In the genomic region with DNA sequence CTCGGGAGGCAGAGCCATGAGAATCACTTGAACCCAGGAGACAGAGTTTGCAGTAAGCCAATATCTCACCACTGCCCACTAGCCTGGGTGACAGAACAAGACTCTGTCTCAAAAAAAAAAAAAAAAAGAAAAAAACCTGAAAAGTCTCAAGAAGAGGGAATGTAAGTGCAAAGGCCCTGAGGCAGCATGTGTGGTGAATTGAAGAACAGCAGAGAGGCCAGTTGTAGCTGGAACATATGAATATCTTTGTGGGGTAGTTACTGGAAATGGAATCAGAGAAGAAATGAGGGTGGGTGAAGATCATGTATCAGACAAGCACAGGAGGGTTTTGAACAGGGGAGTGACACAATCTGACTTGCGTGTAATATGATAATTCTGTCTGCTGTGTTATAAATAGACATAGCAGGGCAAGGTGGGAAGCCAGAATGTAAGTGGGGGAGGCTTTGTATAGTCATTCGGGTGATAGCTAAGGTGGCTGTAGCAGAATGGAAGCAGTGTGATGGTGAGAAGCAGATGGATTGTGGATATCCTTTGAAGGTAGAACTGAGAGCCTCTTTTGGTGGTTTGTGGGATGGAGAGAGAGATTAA, we compare ENCODE assay signal across 1 cellular context.
TF ChIP-seq lines count a peak whose summit lies in the region.

No MANE protein-coding gene starts in this region.

TF ChIP-seq in K562, 482 proteins besides CTCF, POLR2A, EP300 and RAD21 (continued from another document):
- TF ChIP-seq MECOM (CRISPR knock-in tag; IDR thresholded peaks at IDR 0.05) (no peak), MEF2D (tag; conservative IDR thresholded peaks at IDR 0.05; ENCODE audit: low read depth) (no peak), CHD2 (IDR thresholded peaks at IDR 0.05; ENCODE audit: low read depth, low read length) (no peak), GABPA (tag; conservative IDR thresholded peaks at IDR 0.05; ENCODE audit: low read depth) (no peak), MAFG (tag; conservative IDR thresholded peaks at IDR 0.05) (no peak), HMG20B (CRISPR knock-in tag; IDR thresholded peaks at IDR 0.05) (no peak), RNF2 (IDR thresholded peaks at IDR 0.05) (no peak), CHD1 (IDR thresholded peaks at IDR 0.05; ENCODE audit: low read length) (no peak), TRIM25 (IDR thresholded peaks at IDR 0.05; ENCODE audit: borderline replicate concordance) (no peak), HMGN3 (IDR thresholded peaks at IDR 0.05; ENCODE audit: borderline replicate concordance, extremely low read depth, insufficient read length, low read depth, low read length) (no peak), TOE1 (IDR thresholded peaks at IDR 0.05; ENCODE audit: borderline replicate concordance) (no peak), TOE1 (CRISPR knock-in tag; IDR thresholded peaks at IDR 0.05; ENCODE audit: borderline replicate concordance, low read depth) (no peak), HDAC8 (tag; IDR thresholded peaks at IDR 0.05) (no peak), ZKSCAN8 (CRISPR knock-in tag; IDR thresholded peaks at IDR 0.05) (no peak)
